In genomic region chr10:102713814-102714620, GRCh38 we compare ENCODE assay signal across 1 cellular context.
TF ChIP-seq lines count a peak whose summit lies in the region.

Gene ARL3, minus strand, starts transcription at chr10:102714397. Its CDS starts 122 bp downstream, at chr10:102714275.

TF ChIP-seq in HepG2, 621 proteins besides CTCF, POLR2A, EP300 and RAD21 (continued from another document and continues in another):
- peak; percentile 51; the same call in 1 of the 2 replicates for TF ChIP-seq ZNF275 (CRISPR knock-in tag; IDR thresholded peaks at IDR 0.05; ENCODE audit: borderline replicate concordance)
- TF ChIP-seq IRX3 (CRISPR knock-in tag; IDR thresholded peaks at IDR 0.05; ENCODE audit: borderline replicate concordance, low read depth), result no peak
- TF ChIP-seq ZNF20 (CRISPR knock-in tag; IDR thresholded peaks at IDR 0.05), result 0 out of 2 replicates have a peak, but pooled peaks have one; percentile 21
- TF ChIP-seq ZFP36 (IDR thresholded peaks at IDR 0.05; ENCODE audit: borderline replicate concordance, low read depth, low read length, partially characterized antibody), result no peak
- TF ChIP-seq PATZ1 (CRISPR knock-in tag; IDR thresholded peaks at IDR 0.05), result peak; percentile 86
- TF ChIP-seq ZNF207 (IDR thresholded peaks at IDR 0.05; ENCODE audit: borderline replicate concordance), result no peak
- TF ChIP-seq NKX3-1 (CRISPR knock-in tag; IDR thresholded peaks at IDR 0.05), result no peak
- TF ChIP-seq ATRX (CRISPR knock-in tag; IDR thresholded peaks at IDR 0.05; ENCODE audit: borderline replicate concordance), result no peak
- TF ChIP-seq ZNF792 (CRISPR knock-in tag; IDR thresholded peaks at IDR 0.05), result peak; percentile 48; the same call in 1 of the 2 replicates
- TF ChIP-seq STAT5B (CRISPR knock-in tag; IDR thresholded peaks at IDR 0.05), result no peak
- TF ChIP-seq HNRNPK (IDR thresholded peaks at IDR 0.05; ENCODE audit: low read depth, low read length, poor library complexity, severe bottlenecking), result peak; percentile 90
- TF ChIP-seq ZNF382 (CRISPR knock-in tag; IDR thresholded peaks at IDR 0.05; ENCODE audit: borderline replicate concordance), result no peak
- TF ChIP-seq CEBPG (CRISPR knock-in tag; IDR thresholded peaks at IDR 0.05), result 0 out of 2 replicates have a peak, but pooled peaks have one; percentile 7
- no peak; the same call in 1 of the 2 replicates for TF ChIP-seq HIC2 (CRISPR knock-in tag; IDR thresholded peaks at IDR 0.05; ENCODE audit: low read depth)
- TF ChIP-seq REST (IDR thresholded peaks at IDR 0.05; ENCODE audit: borderline replicate concordance in 1 of 2, low read depth in 1 of 2, low read length in 2 of 2), result peak in 1 of 2 experiments; percentile 11; a peak in 1 of 4 replicates
- TF ChIP-seq ZNF576 (CRISPR knock-in tag; IDR thresholded peaks at IDR 0.05), result no peak
- TF ChIP-seq SALL1 (CRISPR knock-in tag; IDR thresholded peaks at IDR 0.05), result peak; percentile 29
- TF ChIP-seq TRAFD1 (CRISPR knock-in tag; IDR thresholded peaks at IDR 0.05; ENCODE audit: borderline replicate concordance), result no peak
- peak; percentile 83 for TF ChIP-seq NFYC (CRISPR knock-in tag; IDR thresholded peaks at IDR 0.05)
- peak; percentile 78 for TF ChIP-seq ASH2L (IDR thresholded peaks at IDR 0.05; ENCODE audit: insufficient read length, low read depth, low read length)
- TF ChIP-seq SIN3A (IDR thresholded peaks at IDR 0.05; ENCODE audit: borderline replicate concordance, low read depth, low read length), result peak; percentile 94
- peak; percentile 80 for TF ChIP-seq SRSF1 (optimal IDR thresholded peaks at IDR 0.05; ENCODE audit: low read depth, low read length)
- TF ChIP-seq ZNF768 (CRISPR knock-in tag; IDR thresholded peaks at IDR 0.05), result no peak
- no peak for TF ChIP-seq IKZF5 (CRISPR knock-in tag; IDR thresholded peaks at IDR 0.05)
- TF ChIP-seq ETS1 (CRISPR knock-in tag; IDR thresholded peaks at IDR 0.05), result no peak
- TF ChIP-seq TIGD3 (CRISPR knock-in tag; IDR thresholded peaks at IDR 0.05; ENCODE audit: borderline replicate concordance), result peak; percentile 18; the same call in 1 of the 2 replicates
- TF ChIP-seq ZNF614 (CRISPR knock-in tag; IDR thresholded peaks at IDR 0.05; ENCODE audit: borderline replicate concordance), result no peak
- no peak for TF ChIP-seq LCORL (IDR thresholded peaks at IDR 0.05)
- no peak for TF ChIP-seq LCORL (CRISPR knock-in tag; IDR thresholded peaks at IDR 0.05)
- TF ChIP-seq ZSCAN31 (CRISPR knock-in tag; IDR thresholded peaks at IDR 0.05; ENCODE audit: low read depth), result peak; percentile 67; the same call in 1 of the 2 replicates
- no peak for TF ChIP-seq RXRA (CRISPR knock-in tag; IDR thresholded peaks at IDR 0.05)
- TF ChIP-seq TGIF2 (CRISPR knock-in tag; IDR thresholded peaks at IDR 0.05), result peak; percentile 73; the same call in 1 of the 2 replicates
- no peak; the same call in 1 of the 2 replicates for TF ChIP-seq DNMT3B (CRISPR knock-in tag; conservative IDR thresholded peaks at IDR 0.05)
- no peak for TF ChIP-seq ZNF572 (CRISPR knock-in tag; IDR thresholded peaks at IDR 0.05)
- peak; percentile 89; the same call in 1 of the 2 replicates for TF ChIP-seq KLF15 (CRISPR knock-in tag; IDR thresholded peaks at IDR 0.05; ENCODE audit: borderline replicate concordance)
- TF ChIP-seq ZBTB14 (CRISPR knock-in tag; IDR thresholded peaks at IDR 0.05), result no peak
- no peak for TF ChIP-seq ZZZ3 (CRISPR knock-in tag; IDR thresholded peaks at IDR 0.05; ENCODE audit: borderline replicate concordance)
- TF ChIP-seq HMGA1 (CRISPR knock-in tag; conservative IDR thresholded peaks at IDR 0.05), result no peak
- no peak for TF ChIP-seq ZMAT5 (CRISPR knock-in tag; IDR thresholded peaks at IDR 0.05; ENCODE audit: borderline replicate concordance, low read depth)
- TF ChIP-seq PTBP1 (IDR thresholded peaks at IDR 0.05; ENCODE audit: low read depth, low read length, poor library complexity, severe bottlenecking), result no peak
- peak; percentile 38 for TF ChIP-seq AGO2 (optimal IDR thresholded peaks at IDR 0.05; ENCODE audit: low read depth, low read length)
- no peak; the same call in 1 of the 2 replicates for TF ChIP-seq CCDC6 (CRISPR knock-in tag; IDR thresholded peaks at IDR 0.05)
- TF ChIP-seq MIER3 (CRISPR knock-in tag; IDR thresholded peaks at IDR 0.05; ENCODE audit: borderline replicate concordance), result no peak
- TF ChIP-seq PHF5A (CRISPR knock-in tag; IDR thresholded peaks at IDR 0.05; ENCODE audit: low read depth, unreplicated experiment), result no peak
- no peak for TF ChIP-seq KDM4B (CRISPR knock-in tag; IDR thresholded peaks at IDR 0.05)
- TF ChIP-seq PAF1 (CRISPR knock-in tag; IDR thresholded peaks at IDR 0.05), result no peak
- no peak for TF ChIP-seq ZNF10 (CRISPR knock-in tag; IDR thresholded peaks at IDR 0.05; ENCODE audit: borderline replicate concordance, low read depth)
- no peak for TF ChIP-seq ISL2 (CRISPR knock-in tag; IDR thresholded peaks at IDR 0.05)
- TF ChIP-seq KLF11 (CRISPR knock-in tag; IDR thresholded peaks at IDR 0.05), result peak; percentile 82; the same call in 1 of the 2 replicates
